Comparison of ENCODE assay signal across 9 cellular contexts in genomic region chr11:94974178-94974577, GRCh38. TPM values are rescaled to one million over a fixed set of nuclear protein-coding genes. Genes with fewer than 3 reads are reported as not detected.
DNase-seq lines count a peak whose midpoint lies in the region; ATAC-seq and TF ChIP-seq lines count a peak whose summit lies in the region.
"Had no signal": no experiment of that assay in that cellular context is flagged by ENCODE, and none has a peak within 500 bp of the region (broad histone marks: within the 10 kb centered on the region; RNA-seq: fewer than 3 reads in every experiment).

No MANE protein-coding gene starts in this region.

- DNase-seq in GM12864 (ENCODE audit: low read depth), result no peak
- no peak for DNase-seq in T-cell
- no peak for DNase-seq in fibroblast of villous mesenchyme (ENCODE audit: low read depth)
- DNase-seq in sigmoid colon, result no peak
- DNase-seq in DMS153 (lab: John Stamatoyannopoulos, UW), result no peak
- DNase-seq in ACHN, result no peak
- DNase-seq in activated gamma-delta T cell treated with Interleukin-2 at 50 U/mL for 16 hours, result no peak

- H3K27me3 ChIP-seq in sigmoid colon, result no peaks in the 10 kb centered on the region

- no peaks in the 10 kb centered on the region for H3K9me3 Mint-ChIP-seq in T-cell

- no peak for TF ChIP-seq EP300 in sigmoid colon (IDR thresholded peaks at IDR 0.05)

- in situ Hi-C loops in ACHN (cut with HindIII; ENCODE audit: low pct_ligation_motif_present, low pct_unique_long_range_greater_than_20kb, low sequenced_read_pairs), result no loop called here

- peak overlapping the region; percentile 96 for H3K4me3 ChIP-seq in GM12864 (ENCODE audit: low read depth, low read length)
- peak overlapping the region; percentile 89 for H3K4me3 ChIP-seq in fibroblast of villous mesenchyme (ENCODE audit: low read depth, low read length)
- H3K4me3 ChIP-seq in sigmoid colon, result peak overlapping the region; percentile 84 to 93 (median 86)

- peaks cover 0 to 14% (median 12%) of the 10 kb centered on the region in 4 donors for H3K4me1 ChIP-seq in sigmoid colon

- H3K27me3 Mint-ChIP-seq in T-cell, result no peaks in the 10 kb centered on the region

- no peak for TF ChIP-seq CTCF in GM12864 (IDR thresholded peaks at IDR 0.05; ENCODE audit: low read depth, low read length, missing control alignments)
- TF ChIP-seq CTCF in fibroblast of villous mesenchyme (IDR thresholded peaks at IDR 0.05; ENCODE audit: insufficient read depth, low read depth, low read length), result no peak
- TF ChIP-seq CTCF in sigmoid colon (IDR thresholded peaks at IDR 0.05), result no peak

- no peak for TF ChIP-seq POLR2A in sigmoid colon (IDR thresholded peaks at IDR 0.05)

- no peaks in the 10 kb centered on the region for H3K9me3 ChIP-seq in sigmoid colon

- peak overlapping the region; percentile 93 to 96 for H3K27ac Mint-ChIP-seq in T-cell

- POLR2A ChIA-PET in T-cell (lab: Charles Lee), result interaction anchor here (1.1 to 1.5 kb wide), 2 partner anchors 93 kb away, joined by 3 to 4 read pairs; partner anchors contain the start of gene SRSF8 (in 1 of the 2)

- peak overlapping the region in 3 of 4 donors; percentile 81 to 88 (median 81) for H3K27ac ChIP-seq in sigmoid colon

- 49 to 55% methylated on average over 6 of the region's 6 CpGs for WGBS in sigmoid colon, 2 donors

- peaks cover 24 to 34% (median 32%) of the 10 kb centered on the region in 3 donors for H3K4me1 Mint-ChIP-seq in T-cell

- H3K36me3 ChIP-seq in sigmoid colon, result peaks cover 19 to 28% (median 24%) of the 10 kb centered on the region in 4 donors

- CTCF ChIA-PET in T-cell (lab: Charles Lee), result interaction anchor here in 1 of 2 donors (0.9 to 1.8 kb wide), 3 partner anchors 93 to 1490 kb away, joined by 3 to 14 read pairs (median 3); partner anchors contain the start of gene SRSF8

- no peak for ATAC-seq in T-cell (replicated peaks in 1 of 4)
- no peak for ATAC-seq in GM18868 (IDR thresholded peaks at IDR 0.05; ENCODE audit: unreplicated experiment)

- H3K36me3 Mint-ChIP-seq in T-cell, result peaks cover 19% of the 10 kb centered on the region

- H3K4me3 Mint-ChIP-seq in T-cell, result peak overlapping the region; percentile 94 to 99 (median 97)

- intact Hi-C loops in sigmoid colon (cut with DNase I), result loop anchor here (5.0 to 10.0 kb wide), 4 partner anchors 97 to 788 kb away; partner anchors contain the start of gene AMOTL1

RNA-seq across cellular contexts. Expression of gene KDM4D, which starts 0.7 kb away (rescaled TPM):
- total RNA-seq in T-cell (under 1 TPM; 0.33 to 0.57 (median 0.50) TPM), fibroblast of villous mesenchyme (0.97 and 1.3 TPM in 2 replicates), sigmoid colon (under 1 TPM in 3 of 4 donors, not detected in 1; 0.33 to 0.55 (median 0.36) TPM)
- polyA plus RNA-seq in sigmoid colon, result under 1 TPM in 2 of 3 donors, not detected in 1; 0.55 to 0.60 TPM

RNA-seq across cellular contexts. Expression of gene CWC15, which starts 0.8 kb away (rescaled TPM):
- 10 to 100 TPM; 56.4 to 91.0 (median 64.1) TPM for total RNA-seq in T-cell
- 30.6 and 35.0 TPM in 2 replicates for total RNA-seq in fibroblast of villous mesenchyme
- 10 to 100 TPM; 39.8 to 69.9 (median 47.3) TPM for total RNA-seq in sigmoid colon
- 10 to 100 TPM; 42.0 to 51.1 (median 48.3) TPM for polyA plus RNA-seq in sigmoid colon

RNA-seq across cellular contexts. Expression of gene KDM4E, which starts 50.9 kb away (rescaled TPM):
- total RNA-seq in T-cell, result not detected
- total RNA-seq in fibroblast of villous mesenchyme, result not detected in 2 replicates
- not detected for total RNA-seq in sigmoid colon
- not detected for polyA plus RNA-seq in sigmoid colon
- total RNA-seq: SK-MEL-5 had no signal
